In genomic region chr22:40452730-40453487, GRCh38 we compare ENCODE assay signal across 12 cellular contexts.
A peak's percentile ranks its signal among the peaks of the same experiment; 100 is the strongest.
DNase-seq lines count a peak whose midpoint lies in the region; ATAC-seq and TF ChIP-seq lines count a peak whose summit lies in the region.
"Had no signal": no experiment of that assay in that cellular context is flagged by ENCODE, and none has a peak within 500 bp of the region (broad histone marks: within the 10 kb centered on the region; RNA-seq: fewer than 3 reads in every experiment).

No MANE protein-coding gene starts in this region.

- H3K9me3 Mint-ChIP-seq in activated CD4-positive, alpha-beta T cell treated with anti-CD3 and anti-CD28 coated beads, Interleukin-2, amount 10 ng/mL, durations not matched to agents 7 days and 5 days, result no peaks in the 10 kb centered on the region
- H3K9me3 Mint-ChIP-seq in stimulated activated memory B cell treated with anti-CD40 and anti-IgM and Interleukin-4, amounts not matched to agents 10 μg/mL and 1 μg/mL and 100 μg/mL, for 72 hours, result no peaks in the 10 kb centered on the region

- H3K27me3 Mint-ChIP-seq in activated CD4-positive, alpha-beta T cell treated with anti-CD3 and anti-CD28 coated beads, Interleukin-2, amount 10 ng/mL, durations not matched to agents 7 days and 5 days, result no peaks in the 10 kb centered on the region
- no peaks in the 10 kb centered on the region for H3K27me3 Mint-ChIP-seq in stimulated activated memory B cell treated with anti-CD40 and anti-IgM and Interleukin-4, amounts not matched to agents 10 μg/mL and 1 μg/mL and 100 μg/mL, for 72 hours

- no peak overlapping the region for H3K4me3 ChIP-seq in left ventricle myocardium inferior
- H3K4me3 ChIP-seq in lower leg skin (ENCODE audit: low read depth, poor library complexity, severe bottlenecking), result no peak overlapping the region
- no peak overlapping the region for H3K4me3 ChIP-seq in transverse colon
- H3K4me3 ChIP-seq: ovary had no signal

- no peak overlapping the region for H3K4me3 Mint-ChIP-seq in activated CD4-positive, alpha-beta T cell treated with anti-CD3 and anti-CD28 coated beads, Interleukin-2, amount 10 ng/mL, durations not matched to agents 7 days and 5 days
- no peak overlapping the region for H3K4me3 Mint-ChIP-seq in stimulated activated memory B cell treated with anti-CD40 and anti-IgM and Interleukin-4, amounts not matched to agents 10 μg/mL and 1 μg/mL and 100 μg/mL, for 72 hours

- H3K9me3 ChIP-seq in left ventricle myocardium inferior (replicated peaks), result no peaks in the 10 kb centered on the region
- no peaks in the 10 kb centered on the region for H3K9me3 ChIP-seq in transverse colon
- H3K9me3 ChIP-seq: BE2C, ovary had no signal

- H3K36me3 Mint-ChIP-seq in activated CD4-positive, alpha-beta T cell treated with anti-CD3 and anti-CD28 coated beads, Interleukin-2, amount 10 ng/mL, durations not matched to agents 7 days and 5 days (ENCODE audit: low read depth), result peaks cover 37% of the 10 kb centered on the region
- peaks cover 30% of the 10 kb centered on the region for H3K36me3 Mint-ChIP-seq in stimulated activated memory B cell treated with anti-CD40 and anti-IgM and Interleukin-4, amounts not matched to agents 10 μg/mL and 1 μg/mL and 100 μg/mL, for 72 hours

- no peak for DNase-seq in activated CD4-positive, alpha-beta T cell treated with anti-CD3 and anti-CD28 coated beads, Interleukin-2, amount 10 ng/mL, durations not matched to agents 7 days and 5 days
- no peak for DNase-seq in activated CD4-positive, alpha-beta T cell treated with anti-CD3 and anti-CD28 coated beads, Interleukin-2, amount 50 U/mL, for 1 hour
- DNase-seq in NCI-H69 (lab: John Stamatoyannopoulos, UW) (peak; percentile 34), left ventricle myocardium inferior (no peak), lower leg skin (ENCODE audit: low spot score in 2 of 2) (no peak), transverse colon (no peak)
- no peak for DNase-seq in activated CD4-positive, alpha-beta T cell treated with anti-CD3 and anti-CD28 coated beads for 48 hours
- DNase-seq: activated T-cell treated with anti-CD3 and anti-CD28 coated beads, Interleukin-2, amount 50 U/mL, for 48 hours; BE2C; NCI-H524 treated with DMSO at 0.1 percent for 48 hours; ovary had no signal

- POLR2A ChIA-PET in activated CD4-positive, alpha-beta T cell treated with anti-CD3 and anti-CD28 coated beads, Interleukin-2, amount 10 ng/mL, durations not matched to agents 7 days and 5 days (lab: Charles Lee), result no interaction called here

- no peak for TF ChIP-seq POLR2A in lower leg skin (IDR thresholded peaks at IDR 0.05)
- no peak for TF ChIP-seq POLR2A in transverse colon (IDR thresholded peaks at IDR 0.05)

- no peak for ATAC-seq in stimulated activated memory B cell treated with anti-CD40 and anti-IgM and Interleukin-4, amounts not matched to agents 10 μg/mL and 1 μg/mL and 100 μg/mL, for 72 hours

- CTCF ChIA-PET in activated CD4-positive, alpha-beta T cell treated with anti-CD3 and anti-CD28 coated beads, Interleukin-2, amount 10 ng/mL, durations not matched to agents 7 days and 5 days (lab: Charles Lee), result interaction anchor here (0.7 to 2.1 kb wide), 4 partner anchors 11 to 184 kb away, joined by 3 to 8 read pairs (median 4); partner anchors contain the start of gene MRTFA

- intact Hi-C loops in left ventricle myocardium inferior (cut with micrococcal nuclease) (no loop called here), lower leg skin (cut with DNase I; ENCODE audit: low total_unique reads) (no loop called here), transverse colon (cut with DNase I; ENCODE audit: low total_unique reads) (no loop called here)

- H3K4me1 Mint-ChIP-seq in activated CD4-positive, alpha-beta T cell treated with anti-CD3 and anti-CD28 coated beads, Interleukin-2, amount 10 ng/mL, durations not matched to agents 7 days and 5 days, result peaks cover 59% of the 10 kb centered on the region
- H3K4me1 Mint-ChIP-seq in stimulated activated memory B cell treated with anti-CD40 and anti-IgM and Interleukin-4, amounts not matched to agents 10 μg/mL and 1 μg/mL and 100 μg/mL, for 72 hours, result peaks cover 51% of the 10 kb centered on the region

- H3K4me1 ChIP-seq in left ventricle myocardium inferior (peaks cover 63% of the 10 kb centered on the region), transverse colon (peaks cover 5 to 42% (median 13%) of the 10 kb centered on the region in 4 donors)

- H3K36me3 ChIP-seq in left ventricle myocardium inferior (no peaks in the 10 kb centered on the region), transverse colon (no peaks in the 10 kb centered on the region)
- H3K36me3 ChIP-seq: BE2C, ovary had no signal

- TF ChIP-seq CTCF in left ventricle myocardium inferior (IDR thresholded peaks at IDR 0.05; ENCODE audit: borderline replicate concordance) (no peak), lower leg skin (IDR thresholded peaks at IDR 0.05) (no peak), transverse colon (IDR thresholded peaks at IDR 0.05) (no peak)

- in situ Hi-C loops in transverse colon (cut with MboI; ENCODE audit: low pct_ligation_motif_present in 1 of 4, low pct_unique_long_range_greater_than_20kb in 1 of 4, low sequenced_read_pairs in 3 of 4), result no loop called here

- peak overlapping the region; percentile 51 for H3K27ac Mint-ChIP-seq in activated CD4-positive, alpha-beta T cell treated with anti-CD3 and anti-CD28 coated beads, Interleukin-2, amount 10 ng/mL, durations not matched to agents 7 days and 5 days
- peak overlapping the region; percentile 35 for H3K27ac Mint-ChIP-seq in stimulated activated memory B cell treated with anti-CD40 and anti-IgM and Interleukin-4, amounts not matched to agents 10 μg/mL and 1 μg/mL and 100 μg/mL, for 72 hours

- H3K27ac ChIP-seq in left ventricle myocardium inferior (replicated peaks) (peak overlapping the region; percentile 41), transverse colon (peak overlapping the region in 1 of 4 donors; percentile 2)
- H3K27ac ChIP-seq: ovary had no signal

- 80 to 91% methylated on average over 11 of the region's 11 CpGs for WGBS in lower leg skin, 2 donors
- WGBS in transverse colon (ENCODE audit: low coverage in 1 of 2), 2 donors, result 81 to 82% methylated on average over 7 to 11 of the region's 11 CpGs

- no peak for TF ChIP-seq EP300 in transverse colon (IDR thresholded peaks at IDR 0.05; ENCODE audit: low read depth)

- H3K27me3 ChIP-seq in left ventricle myocardium inferior (ENCODE audit: low read depth) (no peaks in the 10 kb centered on the region), transverse colon (no peaks in the 10 kb centered on the region)
- H3K27me3 ChIP-seq: BE2C, ovary had no signal
